Comparison of ENCODE assay signal across 8 cellular contexts in the genomic region with DNA sequence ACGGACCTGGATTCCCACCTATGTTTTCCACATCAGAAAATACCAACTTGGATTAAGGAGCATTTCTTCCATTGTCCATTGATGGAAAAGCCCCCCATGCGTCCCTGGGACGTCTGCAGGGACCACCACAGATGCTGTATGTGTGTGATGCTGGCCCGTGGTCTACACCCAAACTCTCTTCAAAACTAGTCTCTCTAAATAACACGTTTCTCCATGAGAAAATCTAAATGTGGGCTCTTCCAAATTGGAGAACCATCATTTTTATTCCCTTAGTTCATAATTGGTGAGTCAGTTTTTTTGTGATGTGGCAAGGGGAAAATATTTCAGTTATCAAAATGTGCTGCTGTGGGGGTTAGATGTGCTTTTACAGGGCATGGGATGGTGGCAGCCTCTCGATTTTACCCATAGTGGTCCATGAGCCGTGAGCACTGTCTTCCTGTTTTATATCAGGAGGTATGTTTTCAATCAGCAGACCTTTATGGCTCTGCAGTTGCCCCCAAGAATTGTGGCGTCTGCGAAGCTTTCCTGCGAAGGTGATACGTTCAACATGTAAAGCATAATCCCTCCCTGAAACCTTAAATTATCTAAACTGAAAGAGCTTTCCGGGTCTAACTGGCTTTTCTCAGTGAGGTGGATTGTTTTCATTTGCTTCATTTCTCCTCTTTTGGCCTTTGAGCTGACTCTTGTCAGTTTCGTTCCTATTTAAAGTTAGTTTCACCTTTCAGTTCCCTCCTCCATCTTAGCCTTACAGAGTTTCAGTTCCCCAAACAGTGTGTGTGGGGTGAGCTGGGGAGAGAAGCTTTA.
DNase-seq lines count a peak whose midpoint lies in the region; ATAC-seq lines count a peak whose summit lies in the region.

No MANE protein-coding gene starts in this region.

- H3K27me3 Mint-ChIP-seq in activated T-helper 17 cell treated with anti-CD3 and anti-CD28 coated beads, Interleukin-2, amount 50 U/mL, for 72 hours: no peaks in the 10 kb centered on the region

- H3K36me3 Mint-ChIP-seq in activated T-helper 17 cell treated with anti-CD3 and anti-CD28 coated beads, Interleukin-2, amount 50 U/mL, for 72 hours (ENCODE audit: low read depth): no peaks in the 10 kb centered on the region

- H3K9me3 ChIP-seq in effector memory CD4-positive, alpha-beta T cell (ENCODE audit: control insufficient read depth, low read length): no peaks in the 10 kb centered on the region

- peaks cover 22% of the 10 kb centered on the region for H3K4me1 Mint-ChIP-seq in activated T-helper 17 cell treated with anti-CD3 and anti-CD28 coated beads, Interleukin-2, amount 50 U/mL, for 72 hours

- no peaks in the 10 kb centered on the region for H3K9me3 Mint-ChIP-seq in activated T-helper 17 cell treated with anti-CD3 and anti-CD28 coated beads, Interleukin-2, amount 50 U/mL, for 72 hours

- DNase-seq in activated CD8-positive, alpha-beta memory T cell treated with anti-CD3 and anti-CD28 coated beads for 24 hours: peak; percentile 75
- DNase-seq in activated CD8-positive, alpha-beta memory T cell treated with anti-CD3 and anti-CD28 coated beads, Interleukin-2, amount 50 U/mL, for 4 hours: no peak
- DNase-seq in stimulated activated CD4-positive, alpha-beta T cell treated with anti-CD3 and anti-CD28 coated beads, Interleukin-2, amount 100 ng/mL, for 24 hours: peak; percentile 58 to 65
- DNase-seq in effector CD8-positive, alpha-beta T cell (lab: John Stamatoyannopoulos, UW): no peak
- DNase-seq in effector memory CD4-positive, alpha-beta T cell: no peak
- DNase-seq in NK-92 (lab: John Stamatoyannopoulos, UW; ENCODE audit: unreplicated experiment): no peak

- H3K4me3 Mint-ChIP-seq in activated T-helper 17 cell treated with anti-CD3 and anti-CD28 coated beads, Interleukin-2, amount 50 U/mL, for 72 hours: peak overlapping the region; percentile 73

- no peak overlapping the region for H3K4me3 ChIP-seq in effector memory CD4-positive, alpha-beta T cell (ENCODE audit: insufficient read depth, low read depth, low read length, poor library complexity, severe bottlenecking)

- no peaks in the 10 kb centered on the region for H3K36me3 ChIP-seq in effector memory CD4-positive, alpha-beta T cell (ENCODE audit: control insufficient read depth, insufficient read depth, low read length)

- ATAC-seq in HG03432 (IDR thresholded peaks at IDR 0.05; ENCODE audit: unreplicated experiment): peak; percentile 96
- peak; percentile 91 for ATAC-seq in activated T-helper 17 cell treated with anti-CD3 and anti-CD28 coated beads, Interleukin-2, amount 50 U/mL, for 72 hours (replicated peaks)

- H3K4me1 ChIP-seq in effector memory CD4-positive, alpha-beta T cell (ENCODE audit: control insufficient read depth, insufficient read depth, low read length, poor library complexity, severe bottlenecking): no peaks in the 10 kb centered on the region

- H3K27ac ChIP-seq in effector memory CD4-positive, alpha-beta T cell (ENCODE audit: insufficient read depth, low read length, poor library complexity, severe bottlenecking): no peak overlapping the region

- H3K27me3 ChIP-seq in effector memory CD4-positive, alpha-beta T cell (replicated peaks; ENCODE audit: control insufficient read depth, insufficient read depth, low read length, poor library complexity, severe bottlenecking): no peaks in the 10 kb centered on the region

- peak overlapping the region; percentile 91 for H3K27ac Mint-ChIP-seq in activated T-helper 17 cell treated with anti-CD3 and anti-CD28 coated beads, Interleukin-2, amount 50 U/mL, for 72 hours

Comparison
In these comparisons a context has a peak if more than half of its experiments do, and no peak if none do; other contexts are left out.
1. DNase-seq: peak in activated CD8-positive, alpha-beta memory T cell treated with anti-CD3 and anti-CD28 coated beads for 24 hours (single experiment) and stimulated activated CD4-positive, alpha-beta T cell treated with anti-CD3 and anti-CD28 coated beads, Interleukin-2, amount 100 ng/mL, for 24 hours (2 of 2); none in activated CD8-positive, alpha-beta memory T cell treated with anti-CD3 and anti-CD28 coated beads, Interleukin-2, amount 50 U/mL, for 4 hours (single experiment), effector CD8-positive, alpha-beta T cell (single experiment), effector memory CD4-positive, alpha-beta T cell (0 of 3) and NK-92 (single experiment).